Comparison of ENCODE assay signal across 1 cellular context in the genomic region with DNA sequence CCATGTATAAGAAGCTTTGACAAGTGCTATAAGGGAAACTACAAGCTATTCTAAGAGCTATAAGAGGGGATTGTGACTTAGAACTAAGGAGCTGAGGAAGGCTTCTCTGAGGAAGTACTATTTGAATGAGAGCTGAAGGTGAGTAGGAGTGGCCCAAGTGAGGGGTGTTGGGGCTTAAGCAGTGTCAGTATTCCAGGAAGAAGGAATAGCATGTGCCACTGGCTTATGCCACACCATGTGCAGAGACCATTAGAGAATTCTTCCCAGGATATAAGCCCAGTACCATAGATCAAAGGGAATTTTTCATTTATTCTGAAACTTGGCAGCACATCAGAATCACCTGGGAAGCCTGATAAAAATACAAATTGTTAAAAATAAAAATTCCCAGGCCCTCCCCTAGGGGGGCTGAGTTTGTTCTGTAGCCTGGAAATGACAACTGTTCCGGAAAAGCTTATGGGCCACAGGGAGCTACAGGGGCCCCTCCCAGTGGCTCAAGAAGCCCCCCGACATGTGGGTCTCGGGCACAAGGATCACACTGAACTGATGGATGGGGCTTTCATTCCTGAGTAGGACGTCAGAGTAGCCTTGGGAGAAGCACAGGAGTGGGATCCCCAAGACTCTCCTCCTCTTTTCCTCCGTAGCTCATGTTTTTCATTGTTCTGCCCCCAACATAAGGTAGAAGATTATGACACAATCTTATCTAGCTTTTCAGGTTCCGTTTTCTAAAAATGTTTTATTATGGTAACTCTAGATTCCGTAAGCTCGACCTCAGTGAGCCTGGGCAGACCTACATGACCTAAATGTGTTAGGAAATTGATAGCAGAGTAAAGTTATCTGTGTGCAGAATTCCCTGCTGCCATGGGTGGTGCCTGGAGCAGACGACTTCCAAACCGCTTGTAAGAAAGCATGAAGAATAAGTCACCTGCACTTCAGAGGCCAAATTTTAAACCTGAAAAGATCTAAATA.
A peak's percentile ranks its signal among the peaks of the same experiment; 100 is the strongest.
TF ChIP-seq lines count a peak whose summit lies in the region.

No MANE protein-coding gene starts in this region.

TF ChIP-seq in K562, 482 proteins besides CTCF, POLR2A, EP300 and RAD21 (continued from another document and continues in another):
- TF ChIP-seq, protein P1, sequence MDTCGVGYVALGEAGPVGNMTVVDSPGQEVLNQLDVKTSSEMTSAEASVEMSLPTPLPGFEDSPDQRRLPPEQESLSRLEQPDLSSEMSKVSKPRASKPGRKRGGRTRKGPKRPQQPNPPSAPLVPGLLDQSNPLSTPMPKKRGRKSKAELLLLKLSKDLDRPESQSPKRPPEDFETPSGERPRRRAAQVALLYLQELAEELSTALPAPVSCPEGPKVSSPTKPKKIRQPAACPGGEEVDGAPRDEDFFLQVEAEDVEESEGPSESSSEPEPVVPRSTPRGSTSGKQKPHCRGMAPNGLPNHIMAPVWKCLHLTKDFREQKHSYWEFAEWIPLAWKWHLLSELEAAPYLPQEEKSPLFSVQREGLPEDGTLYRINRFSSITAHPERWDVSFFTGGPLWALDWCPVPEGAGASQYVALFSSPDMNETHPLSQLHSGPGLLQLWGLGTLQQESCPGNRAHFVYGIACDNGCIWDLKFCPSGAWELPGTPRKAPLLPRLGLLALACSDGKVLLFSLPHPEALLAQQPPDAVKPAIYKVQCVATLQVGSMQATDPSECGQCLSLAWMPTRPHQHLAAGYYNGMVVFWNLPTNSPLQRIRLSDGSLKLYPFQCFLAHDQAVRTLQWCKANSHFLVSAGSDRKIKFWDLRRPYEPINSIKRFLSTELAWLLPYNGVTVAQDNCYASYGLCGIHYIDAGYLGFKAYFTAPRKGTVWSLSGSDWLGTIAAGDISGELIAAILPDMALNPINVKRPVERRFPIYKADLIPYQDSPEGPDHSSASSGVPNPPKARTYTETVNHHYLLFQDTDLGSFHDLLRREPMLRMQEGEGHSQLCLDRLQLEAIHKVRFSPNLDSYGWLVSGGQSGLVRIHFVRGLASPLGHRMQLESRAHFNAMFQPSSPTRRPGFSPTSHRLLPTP (IDR thresholded peaks at IDR 0.05; ENCODE audit: borderline replicate concordance, extremely low read depth, insufficient read length): no peak
- TF ChIP-seq NR2C1 (IDR thresholded peaks at IDR 0.05) (0 out of 2 replicates have a peak, but pooled peaks have one; percentile 14), NR2C1 (tag; IDR thresholded peaks at IDR 0.05) (no peak), HNRNPK (IDR thresholded peaks at IDR 0.05; ENCODE audit: low read depth, low read length, poor library complexity, severe bottlenecking) (no peak), BRF1 (IDR thresholded peaks at IDR 0.05; ENCODE audit: borderline replicate concordance, extremely low read depth, insufficient read length) (no peak), BDP1 (IDR thresholded peaks at IDR 0.05; ENCODE audit: insufficient read depth, insufficient read length) (no peak), CCNT2 (IDR thresholded peaks at IDR 0.05; ENCODE audit: borderline replicate concordance, extremely low read depth, insufficient read length, low read depth, low read length) (peak; percentile 49), ZNF184 (CRISPR knock-in tag; IDR thresholded peaks at IDR 0.05) (no peak), CBFA2T2 (conservative IDR thresholded peaks at IDR 0.05) (peak; percentile 91), COPS2 (conservative IDR thresholded peaks at IDR 0.05) (no peak), TAL1 (IDR thresholded peaks at IDR 0.05) (peak; percentile 91), MEF2D (tag; conservative IDR thresholded peaks at IDR 0.05; ENCODE audit: low read depth) (0 out of 2 replicates have a peak, but pooled peaks have one; percentile 49), MXI1 (IDR thresholded peaks at IDR 0.05; ENCODE audit: low read depth, low read length) (peak; percentile 46; the same call in 1 of the 2 replicates), RCOR1 (IDR thresholded peaks at IDR 0.05; ENCODE audit: borderline replicate concordance in 1 of 2, low read depth in 2 of 2, low read length in 2 of 2) (peak in 1 of 2 experiments; percentile 81; a peak in 2 of 4 replicates), ZBTB7A (IDR thresholded peaks at IDR 0.05; ENCODE audit: borderline replicate concordance, control insufficient read depth, low read depth, low read length) (peak; percentile 69; the same call in 1 of the 2 replicates), ESRRB (CRISPR knock-in tag; IDR thresholded peaks at IDR 0.05; ENCODE audit: borderline replicate concordance) (no peak), POLR3G (IDR thresholded peaks at IDR 0.05; ENCODE audit: extremely low read depth, insufficient read length, insufficient replicate concordance) (no peak), ZC3H8 (IDR thresholded peaks at IDR 0.05) (no peak), SOX6 (IDR thresholded peaks at IDR 0.05) (peak; percentile 96), HDAC6 (IDR thresholded peaks at IDR 0.05; ENCODE audit: low read depth, low read length) (no peak), CREM (IDR thresholded peaks at IDR 0.05; ENCODE audit: low read depth) (peak; percentile 46; the same call in 1 of the 2 replicates), ADNP (tag; IDR thresholded peaks at IDR 0.05) (no peak), FIP1L1 (IDR thresholded peaks at IDR 0.05; ENCODE audit: low read depth, low read length, poor library complexity, severe bottlenecking) (no peak), CCAR2 (IDR thresholded peaks at IDR 0.05; ENCODE audit: low read depth, low read length) (no peak), FOXM1 (IDR thresholded peaks at IDR 0.05; ENCODE audit: low read depth) (peak; percentile 73), FOXM1 (CRISPR knock-in tag; IDR thresholded peaks at IDR 0.05; ENCODE audit: low read depth) (no peak), ZNF561 (CRISPR knock-in tag; conservative IDR thresholded peaks at IDR 0.05) (no peak), ETV6 (IDR thresholded peaks at IDR 0.05; ENCODE audit: borderline replicate concordance in 1 of 2, low read depth in 2 of 2, low read length in 1 of 2) (peak in 1 of 2 experiments; percentile 52; a peak in 1 of 4 replicates), ETV6 (CRISPR knock-in tag; IDR thresholded peaks at IDR 0.05; ENCODE audit: borderline replicate concordance) (no peak), ZFPM2 (CRISPR knock-in tag; IDR thresholded peaks at IDR 0.05) (no peak), ARNT (IDR thresholded peaks at IDR 0.05) (0 out of 4 replicates have a peak, but pooled peaks of 1 of the 2 experiments have one; percentile 46), CXXC5 (CRISPR knock-in tag; IDR thresholded peaks at IDR 0.05) (peak; percentile 43; the same call in 1 of the 2 replicates), TCF7 (IDR thresholded peaks at IDR 0.05; ENCODE audit: borderline replicate concordance) (0 out of 2 replicates have a peak, but pooled peaks have one; percentile 18), RB1 (IDR thresholded peaks at IDR 0.05; ENCODE audit: low read depth) (no peak), PYGO2 (tag; IDR thresholded peaks at IDR 0.05) (no peak), MAFK (IDR thresholded peaks at IDR 0.05; ENCODE audit: low read length) (no peak), ZSCAN29 (IDR thresholded peaks at IDR 0.05) (no peak)
- TF ChIP-seq, protein P2, sequence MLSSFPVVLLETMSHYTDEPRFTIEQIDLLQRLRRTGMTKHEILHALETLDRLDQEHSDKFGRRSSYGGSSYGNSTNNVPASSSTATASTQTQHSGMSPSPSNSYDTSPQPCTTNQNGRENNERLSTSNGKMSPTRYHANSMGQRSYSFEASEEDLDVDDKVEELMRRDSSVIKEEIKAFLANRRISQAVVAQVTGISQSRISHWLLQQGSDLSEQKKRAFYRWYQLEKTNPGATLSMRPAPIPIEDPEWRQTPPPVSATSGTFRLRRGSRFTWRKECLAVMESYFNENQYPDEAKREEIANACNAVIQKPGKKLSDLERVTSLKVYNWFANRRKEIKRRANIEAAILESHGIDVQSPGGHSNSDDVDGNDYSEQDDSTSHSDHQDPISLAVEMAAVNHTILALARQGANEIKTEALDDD (IDR thresholded peaks at IDR 0.05): peak; percentile 58; the same call in 1 of the 2 replicates
- TF ChIP-seq, protein P3, sequence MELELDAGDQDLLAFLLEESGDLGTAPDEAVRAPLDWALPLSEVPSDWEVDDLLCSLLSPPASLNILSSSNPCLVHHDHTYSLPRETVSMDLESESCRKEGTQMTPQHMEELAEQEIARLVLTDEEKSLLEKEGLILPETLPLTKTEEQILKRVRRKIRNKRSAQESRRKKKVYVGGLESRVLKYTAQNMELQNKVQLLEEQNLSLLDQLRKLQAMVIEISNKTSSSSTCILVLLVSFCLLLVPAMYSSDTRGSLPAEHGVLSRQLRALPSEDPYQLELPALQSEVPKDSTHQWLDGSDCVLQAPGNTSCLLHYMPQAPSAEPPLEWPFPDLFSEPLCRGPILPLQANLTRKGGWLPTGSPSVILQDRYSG (tag; conservative IDR thresholded peaks at IDR 0.05; ENCODE audit: low read depth): no peak
- TF ChIP-seq, protein P4, sequence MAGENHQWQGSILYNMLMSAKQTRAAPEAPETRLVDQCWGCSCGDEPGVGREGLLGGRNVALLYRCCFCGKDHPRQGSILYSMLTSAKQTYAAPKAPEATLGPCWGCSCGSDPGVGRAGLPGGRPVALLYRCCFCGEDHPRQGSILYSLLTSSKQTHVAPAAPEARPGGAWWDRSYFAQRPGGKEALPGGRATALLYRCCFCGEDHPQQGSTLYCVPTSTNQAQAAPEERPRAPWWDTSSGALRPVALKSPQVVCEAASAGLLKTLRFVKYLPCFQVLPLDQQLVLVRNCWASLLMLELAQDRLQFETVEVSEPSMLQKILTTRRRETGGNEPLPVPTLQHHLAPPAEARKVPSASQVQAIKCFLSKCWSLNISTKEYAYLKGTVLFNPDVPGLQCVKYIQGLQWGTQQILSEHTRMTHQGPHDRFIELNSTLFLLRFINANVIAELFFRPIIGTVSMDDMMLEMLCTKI (IDR thresholded peaks at IDR 0.05; ENCODE audit: partially characterized antibody): no peak
- TF ChIP-seq, protein P5, sequence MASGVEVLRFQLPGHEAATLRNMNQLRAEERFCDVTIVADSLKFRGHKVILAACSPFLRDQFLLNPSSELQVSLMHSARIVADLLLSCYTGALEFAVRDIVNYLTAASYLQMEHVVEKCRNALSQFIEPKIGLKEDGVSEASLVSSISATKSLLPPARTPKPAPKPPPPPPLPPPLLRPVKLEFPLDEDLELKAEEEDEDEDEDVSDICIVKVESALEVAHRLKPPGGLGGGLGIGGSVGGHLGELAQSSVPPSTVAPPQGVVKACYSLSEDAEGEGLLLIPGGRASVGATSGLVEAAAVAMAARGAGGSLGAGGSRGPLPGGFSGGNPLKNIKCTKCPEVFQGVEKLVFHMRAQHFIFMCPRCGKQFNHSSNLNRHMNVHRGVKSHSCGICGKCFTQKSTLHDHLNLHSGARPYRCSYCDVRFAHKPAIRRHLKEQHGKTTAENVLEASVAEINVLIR (CRISPR knock-in tag; IDR thresholded peaks at IDR 0.05): no peak
- TF ChIP-seq, protein P6, sequence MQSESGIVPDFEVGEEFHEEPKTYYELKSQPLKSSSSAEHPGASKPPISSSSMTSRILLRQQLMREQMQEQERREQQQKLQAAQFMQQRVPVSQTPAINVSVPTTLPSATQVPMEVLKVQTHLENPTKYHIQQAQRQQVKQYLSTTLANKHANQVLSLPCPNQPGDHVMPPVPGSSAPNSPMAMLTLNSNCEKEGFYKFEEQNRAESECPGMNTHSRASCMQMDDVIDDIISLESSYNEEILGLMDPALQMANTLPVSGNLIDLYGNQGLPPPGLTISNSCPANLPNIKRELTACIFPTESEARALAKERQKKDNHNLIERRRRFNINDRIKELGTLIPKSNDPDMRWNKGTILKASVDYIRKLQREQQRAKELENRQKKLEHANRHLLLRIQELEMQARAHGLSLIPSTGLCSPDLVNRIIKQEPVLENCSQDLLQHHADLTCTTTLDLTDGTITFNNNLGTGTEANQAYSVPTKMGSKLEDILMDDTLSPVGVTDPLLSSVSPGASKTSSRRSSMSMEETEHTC (IDR thresholded peaks at IDR 0.05): no peak
- TF ChIP-seq, protein P7, sequence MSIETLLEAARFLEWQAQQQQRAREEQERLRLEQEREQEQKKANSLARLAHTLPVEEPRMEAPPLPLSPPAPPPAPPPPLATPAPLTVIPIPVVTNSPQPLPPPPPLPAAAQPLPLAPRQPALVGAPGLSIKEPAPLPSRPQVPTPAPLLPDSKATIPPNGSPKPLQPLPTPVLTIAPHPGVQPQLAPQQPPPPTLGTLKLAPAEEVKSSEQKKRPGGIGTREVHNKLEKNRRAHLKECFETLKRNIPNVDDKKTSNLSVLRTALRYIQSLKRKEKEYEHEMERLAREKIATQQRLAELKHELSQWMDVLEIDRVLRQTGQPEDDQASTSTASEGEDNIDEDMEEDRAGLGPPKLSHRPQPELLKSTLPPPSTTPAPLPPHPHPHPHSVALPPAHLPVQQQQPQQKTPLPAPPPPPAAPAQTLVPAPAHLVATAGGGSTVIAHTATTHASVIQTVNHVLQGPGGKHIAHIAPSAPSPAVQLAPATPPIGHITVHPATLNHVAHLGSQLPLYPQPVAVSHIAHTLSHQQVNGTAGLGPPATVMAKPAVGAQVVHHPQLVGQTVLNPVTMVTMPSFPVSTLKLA (conservative IDR thresholded peaks at IDR 0.05): peak in 1 of 2 experiments; percentile 32; a peak in 1 of 4 replicates
- TF ChIP-seq, protein P8, sequence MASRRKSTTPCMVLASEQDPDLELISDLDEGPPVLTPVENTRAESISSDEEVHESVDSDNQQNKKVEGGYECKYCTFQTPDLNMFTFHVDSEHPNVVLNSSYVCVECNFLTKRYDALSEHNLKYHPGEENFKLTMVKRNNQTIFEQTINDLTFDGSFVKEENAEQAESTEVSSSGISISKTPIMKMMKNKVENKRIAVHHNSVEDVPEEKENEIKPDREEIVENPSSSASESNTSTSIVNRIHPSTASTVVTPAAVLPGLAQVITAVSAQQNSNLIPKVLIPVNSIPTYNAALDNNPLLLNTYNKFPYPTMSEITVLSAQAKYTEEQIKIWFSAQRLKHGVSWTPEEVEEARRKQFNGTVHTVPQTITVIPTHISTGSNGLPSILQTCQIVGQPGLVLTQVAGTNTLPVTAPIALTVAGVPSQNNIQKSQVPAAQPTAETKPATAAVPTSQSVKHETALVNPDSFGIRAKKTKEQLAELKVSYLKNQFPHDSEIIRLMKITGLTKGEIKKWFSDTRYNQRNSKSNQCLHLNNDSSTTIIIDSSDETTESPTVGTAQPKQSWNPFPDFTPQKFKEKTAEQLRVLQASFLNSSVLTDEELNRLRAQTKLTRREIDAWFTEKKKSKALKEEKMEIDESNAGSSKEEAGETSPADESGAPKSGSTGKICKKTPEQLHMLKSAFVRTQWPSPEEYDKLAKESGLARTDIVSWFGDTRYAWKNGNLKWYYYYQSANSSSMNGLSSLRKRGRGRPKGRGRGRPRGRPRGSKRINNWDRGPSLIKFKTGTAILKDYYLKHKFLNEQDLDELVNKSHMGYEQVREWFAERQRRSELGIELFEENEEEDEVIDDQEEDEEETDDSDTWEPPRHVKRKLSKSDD (conservative IDR thresholded peaks at IDR 0.05; ENCODE audit: low read length): no peak
- TF ChIP-seq, protein P9, sequence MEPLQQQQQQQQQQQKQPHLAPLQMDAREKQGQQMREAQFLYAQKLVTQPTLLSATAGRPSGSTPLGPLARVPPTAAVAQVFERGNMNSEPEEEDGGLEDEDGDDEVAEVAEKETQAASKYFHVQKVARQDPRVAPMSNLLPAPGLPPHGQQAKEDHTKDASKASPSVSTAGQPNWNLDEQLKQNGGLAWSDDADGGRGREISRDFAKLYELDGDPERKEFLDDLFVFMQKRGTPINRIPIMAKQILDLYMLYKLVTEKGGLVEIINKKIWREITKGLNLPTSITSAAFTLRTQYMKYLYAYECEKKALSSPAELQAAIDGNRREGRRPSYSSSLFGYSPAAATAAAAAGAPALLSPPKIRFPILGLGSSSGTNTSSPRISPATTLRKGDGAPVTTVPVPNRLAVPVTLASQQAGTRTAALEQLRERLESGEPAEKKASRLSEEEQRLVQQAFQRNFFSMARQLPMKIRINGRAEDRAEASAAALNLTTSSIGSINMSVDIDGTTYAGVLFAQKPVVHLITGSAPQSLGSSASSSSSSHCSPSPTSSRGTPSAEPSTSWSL (CRISPR knock-in tag; IDR thresholded peaks at IDR 0.05; ENCODE audit: borderline replicate concordance): no peak
